8 cellular contexts compared by ENCODE assay signal in genomic region chr11:128521697-128522062, GRCh38.
A peak's percentile ranks its signal among the peaks of the same experiment; 100 is the strongest.
DNase-seq lines count a peak whose midpoint lies in the region; ATAC-seq and TF ChIP-seq lines count a peak whose summit lies in the region.

No MANE protein-coding gene starts in this region.

- DNase-seq in activated CD4-positive, alpha-beta T cell treated with anti-CD3 and anti-CD28 coated beads, Interleukin-2, amount 10 ng/mL, durations not matched to agents 24 days and 14 days: peak; percentile 83
- no peak for DNase-seq in activated CD4-positive, alpha-beta T cell treated with anti-CD3 and anti-CD28 coated beads, Interleukin-2, amount 50 U/mL, for 4 hours
- DNase-seq in activated CD8-positive, alpha-beta memory T cell treated with anti-CD3 and anti-CD28 coated beads, Interleukin-2, amount 50 U/mL, for 48 hours: peak; percentile 76
- DNase-seq in cardiac muscle cell (ENCODE audit: low read depth in 1 of 2, low spot score in 1 of 2) (no peak), sigmoid colon (no peak), SHP77 treated with DMSO at 0.1 percent for 48 hours (lab: John Stamatoyannopoulos, UW) (no peak), amniotic stem cell (lab: John Stamatoyannopoulos, UW) (no peak)

- no peak for TF ChIP-seq EP300 in sigmoid colon (IDR thresholded peaks at IDR 0.05)

- H3K9me3 ChIP-seq in cardiac muscle cell (ENCODE audit: low read depth) (no peaks in the 10 kb centered on the region), sigmoid colon (no peaks in the 10 kb centered on the region)

- peaks cover 53% of the 10 kb centered on the region for H3K4me1 Mint-ChIP-seq in activated CD4-positive, alpha-beta T cell treated with anti-CD3 and anti-CD28 coated beads, Interleukin-2, amount 10 ng/mL, durations not matched to agents 24 days and 14 days

- H3K4me3 ChIP-seq in cardiac muscle cell (peak overlapping the region; percentile 36), sigmoid colon (peak overlapping the region; percentile 66 to 82 (median 71))

- H3K4me1 ChIP-seq in cardiac muscle cell (ENCODE audit: low read depth) (peaks cover 5% of the 10 kb centered on the region), sigmoid colon (peaks cover 0 to 42% (median 30%) of the 10 kb centered on the region in 4 donors)

- TF ChIP-seq CTCF in cardiac muscle cell (IDR thresholded peaks at IDR 0.05; ENCODE audit: low read depth, low read length) (no peak), sigmoid colon (IDR thresholded peaks at IDR 0.05) (no peak)

- no peaks in the 10 kb centered on the region for H3K9me3 Mint-ChIP-seq in activated CD4-positive, alpha-beta T cell treated with anti-CD3 and anti-CD28 coated beads, Interleukin-2, amount 10 ng/mL, durations not matched to agents 24 days and 14 days

- 0 to 1% methylated on average over 19 of the region's 19 CpGs for WGBS in sigmoid colon, 2 donors

- H3K27me3 ChIP-seq in cardiac muscle cell: peaks cover 39% of the 10 kb centered on the region
- H3K27me3 ChIP-seq in sigmoid colon: no peaks in the 10 kb centered on the region

- no peaks in the 10 kb centered on the region for H3K36me3 ChIP-seq in cardiac muscle cell
- no peaks in the 10 kb centered on the region for H3K36me3 ChIP-seq in sigmoid colon

- no peaks in the 10 kb centered on the region for H3K27me3 Mint-ChIP-seq in activated CD4-positive, alpha-beta T cell treated with anti-CD3 and anti-CD28 coated beads, Interleukin-2, amount 10 ng/mL, durations not matched to agents 24 days and 14 days

- H3K4me3 Mint-ChIP-seq in activated CD4-positive, alpha-beta T cell treated with anti-CD3 and anti-CD28 coated beads, Interleukin-2, amount 10 ng/mL, durations not matched to agents 24 days and 14 days: peak overlapping the region; percentile 93

- H3K27ac Mint-ChIP-seq in activated CD4-positive, alpha-beta T cell treated with anti-CD3 and anti-CD28 coated beads, Interleukin-2, amount 10 ng/mL, durations not matched to agents 24 days and 14 days: peak overlapping the region; percentile 99

- intact Hi-C loops in activated CD4-positive, alpha-beta T cell treated with anti-CD3 and anti-CD28 coated beads, Interleukin-2, amount 10 ng/mL, durations not matched to agents 24 days and 14 days (cut with micrococcal nuclease): loop anchor here (1.0 to 10.0 kb wide), 8 partner anchors 15 to 1113 kb away; no protein-coding TSS in a partner anchor
- intact Hi-C loops in sigmoid colon (cut with DNase I): loop anchor here (1.0 to 10.0 kb wide), 4 partner anchors 67 to 231 kb away; no protein-coding TSS in a partner anchor

- H3K36me3 Mint-ChIP-seq in activated CD4-positive, alpha-beta T cell treated with anti-CD3 and anti-CD28 coated beads, Interleukin-2, amount 10 ng/mL, durations not matched to agents 24 days and 14 days (ENCODE audit: low read depth): peaks cover 50% of the 10 kb centered on the region

- ATAC-seq in GM18858 (IDR thresholded peaks at IDR 0.05; ENCODE audit: unreplicated experiment): no peak

- H3K27ac ChIP-seq in cardiac muscle cell: no peak overlapping the region
- peak overlapping the region; percentile 94 to 97 (median 94) for H3K27ac ChIP-seq in sigmoid colon

- TF ChIP-seq POLR2A in sigmoid colon (IDR thresholded peaks at IDR 0.05): no peak

Comparison
In these comparisons a context has a peak if more than half of its experiments do, and no peak if none do; other contexts are left out.
1. DNase-seq: peak in activated CD4-positive, alpha-beta T cell treated with anti-CD3 and anti-CD28 coated beads, Interleukin-2, amount 10 ng/mL, durations not matched to agents 24 days and 14 days (single experiment) and activated CD8-positive, alpha-beta memory T cell treated with anti-CD3 and anti-CD28 coated beads, Interleukin-2, amount 50 U/mL, for 48 hours (single experiment); none in activated CD4-positive, alpha-beta T cell treated with anti-CD3 and anti-CD28 coated beads, Interleukin-2, amount 50 U/mL, for 4 hours (0 of 2), cardiac muscle cell (0 of 2), sigmoid colon (single experiment), SHP77 treated with DMSO at 0.1 percent for 48 hours (single experiment) and amniotic stem cell (single experiment).